Comparison of ENCODE assay signal across 13 cellular contexts in genomic region chr5:55636177-55636576, GRCh38.
DNase-seq lines count a peak whose midpoint lies in the region; ATAC-seq and TF ChIP-seq lines count a peak whose summit lies in the region.
"Had no signal": no experiment of that assay in that cellular context is flagged by ENCODE, and none has a peak within 500 bp of the region (broad histone marks: within the 10 kb centered on the region; RNA-seq: fewer than 3 reads in every experiment).

No MANE protein-coding gene starts in this region.

- H3K27ac ChIP-seq in 22Rv1 (peak overlapping the region; percentile 70), colonic mucosa (peak overlapping the region; percentile 24), muscle layer of duodenum (ENCODE audit: low read length) (peak overlapping the region; percentile 61)

- TF ChIP-seq CTCF in 22Rv1 (IDR thresholded peaks at IDR 0.05) = no peak
- TF ChIP-seq CTCF in colonic mucosa (IDR thresholded peaks at IDR 0.05) = no peak

- H3K9me3 ChIP-seq in colonic mucosa = no peaks in the 10 kb centered on the region
- no peaks in the 10 kb centered on the region for H3K9me3 ChIP-seq in muscle layer of duodenum (ENCODE audit: control insufficient read depth in 1 of 2, low read length in 2 of 2)

- H3K4me1 ChIP-seq in colonic mucosa = no peaks in the 10 kb centered on the region
- H3K4me1 ChIP-seq in muscle layer of duodenum (ENCODE audit: control insufficient read depth in 1 of 2, insufficient read depth in 2 of 2, low read length in 2 of 2) = peaks cover 6 to 38% of the 10 kb centered on the region in 2 donors

- no peak for ATAC-seq in HG03457 (IDR thresholded peaks at IDR 0.05; ENCODE audit: unreplicated experiment)

- H3K9ac ChIP-seq in colonic mucosa (ENCODE audit: low read depth in 2 of 2, low read length in 2 of 2) = no peak overlapping the region

- H3K4me3 ChIP-seq in colonic mucosa = no peak overlapping the region
- no peak overlapping the region for H3K4me3 ChIP-seq in muscle layer of duodenum (ENCODE audit: low read depth in 1 of 2, low read length in 2 of 2)

- intact Hi-C loops in colonic mucosa (cut with DNase I) = no loop called here

- H3K36me3 ChIP-seq in colonic mucosa (no peaks in the 10 kb centered on the region), muscle layer of duodenum (ENCODE audit: control insufficient read depth in 1 of 2, insufficient read depth in 2 of 2, low read length in 2 of 2) (no peaks in the 10 kb centered on the region)

- peak; percentile 3 for DNase-seq in NCI-H1417 treated with DMSO at 0.1 percent for 48 hours (lab: John Stamatoyannopoulos, UW)
- no peak for DNase-seq in colonic mucosa
- no peak for DNase-seq in midbrain (lab: John Stamatoyannopoulos, UW)
- DNase-seq in AG08395 (ENCODE audit: low spot score) = no peak
- no peak for DNase-seq in activated T-cell treated with anti-CD3 and anti-CD28 coated beads for 4 hours
- DNase-seq: activated CD4-positive, CD25-positive, alpha-beta regulatory T cell; GDM1; glutamatergic neuron; NCI-H187; stimulated activated CD8-positive, alpha-beta memory T cell treated with anti-CD3 and anti-CD28 coated beads, Interleukin-4, amount 100 ng/mL, for 48 hours had no signal

- H3K27me3 ChIP-seq in colonic mucosa (no peaks in the 10 kb centered on the region), muscle layer of duodenum (ENCODE audit: low read depth, low read length) (no peaks in the 10 kb centered on the region)
